Comparison of ENCODE assay signal across 23 cellular contexts in the genomic region with DNA sequence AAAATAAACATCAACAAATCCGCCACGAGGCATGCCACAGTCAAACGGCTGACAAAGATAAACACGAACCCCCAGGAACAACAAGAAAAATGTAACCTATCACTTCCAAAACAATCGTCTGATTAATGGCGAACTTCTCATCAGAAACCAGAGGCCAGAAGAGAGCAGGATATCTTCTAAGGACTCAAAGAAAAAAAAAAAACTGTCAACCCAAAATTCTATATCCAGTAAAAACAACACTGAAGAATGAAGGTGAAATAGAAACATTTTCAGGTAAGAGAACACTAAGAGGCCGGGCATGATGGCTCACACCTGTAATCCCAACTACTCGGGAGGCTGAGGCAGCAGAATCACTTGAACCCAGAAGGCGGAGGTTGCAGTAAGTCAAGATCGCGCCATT. TPM values are rescaled to one million over a fixed set of nuclear protein-coding genes. Genes with fewer than 3 reads are reported as not detected.
A peak's percentile ranks its signal among the peaks of the same experiment; 100 is the strongest.
DNase-seq lines count a peak whose midpoint lies in the region; ATAC-seq, FAIRE-seq and TF ChIP-seq lines count a peak whose summit lies in the region.
"Had no signal": no experiment of that assay in that cellular context is flagged by ENCODE, and none has a peak within 500 bp of the region (broad histone marks: within the 10 kb centered on the region; RNA-seq: fewer than 3 reads in every experiment).

No MANE protein-coding gene starts in this region.

- H3K9ac ChIP-seq in astrocyte (ENCODE audit: low read length): no peak overlapping the region

- no peak for FAIRE-seq in astrocyte (lab: Jason Lieb, UNC)
- FAIRE-seq: G401.6, GM12892, GM18507, HTR-8/SVneo had no signal

- peaks cover 9% of the 10 kb centered on the region for H3K79me2 ChIP-seq in astrocyte (ENCODE audit: insufficient read depth, low read length)

- peaks cover 2% of the 10 kb centered on the region for H3K27me3 Mint-ChIP-seq in astrocyte (ENCODE audit: low read depth, unreplicated experiment)
- no peaks in the 10 kb centered on the region for H3K27me3 Mint-ChIP-seq in endothelial cell (ENCODE audit: unreplicated experiment)
- H3K27me3 Mint-ChIP-seq in progenitor cell of endocrine pancreas: no peaks in the 10 kb centered on the region
- H3K27me3 Mint-ChIP-seq: CD4-positive, CD25-positive, alpha-beta regulatory T cell; CD8-positive, alpha-beta memory T cell had no signal

- no peak overlapping the region for H3K4me2 ChIP-seq in astrocyte (ENCODE audit: low read length)

- H3K4me3 ChIP-seq in HEK293 (ENCODE audit: low read depth, low read length) (no peak overlapping the region), astrocyte (ENCODE audit: insufficient read depth, low read depth, low read length) (no peak overlapping the region)

- no peak overlapping the region for H2AFZ ChIP-seq in astrocyte (ENCODE audit: low read depth, low read length)

- peaks cover 44% of the 10 kb centered on the region for H4K20me1 ChIP-seq in astrocyte (ENCODE audit: insufficient read depth, low read length)

- H3K4me1 ChIP-seq in HEK293 (ENCODE audit: control insufficient read depth, insufficient read depth, low read length) (no peaks in the 10 kb centered on the region), astrocyte (ENCODE audit: insufficient read depth, low read length) (no peaks in the 10 kb centered on the region)
- H3K4me1 ChIP-seq: BE2C had no signal

- H3K9me3 ChIP-seq in HEK293 (ENCODE audit: control insufficient read depth, insufficient read depth, low read depth, low read length): no peaks in the 10 kb centered on the region
- no peaks in the 10 kb centered on the region for H3K9me3 ChIP-seq in astrocyte (ENCODE audit: insufficient read depth, low read depth, low read length)
- H3K9me3 ChIP-seq: BE2C had no signal

- H3K9me3 Mint-ChIP-seq in astrocyte (ENCODE audit: unreplicated experiment): peaks cover 11% of the 10 kb centered on the region
- peaks cover 4% of the 10 kb centered on the region for H3K9me3 Mint-ChIP-seq in endothelial cell (ENCODE audit: unreplicated experiment)
- H3K9me3 Mint-ChIP-seq in progenitor cell of endocrine pancreas (ENCODE audit: low read depth): peaks cover 4% of the 10 kb centered on the region

- TF ChIP-seq CTCF in HEK293 (tag by site-specific recombination; IDR thresholded peaks at IDR 0.05) (no peak), astrocyte (IDR thresholded peaks at IDR 0.05; ENCODE audit: insufficient read depth, low read depth, low read length) (no peak), endothelial cell (IDR thresholded peaks at IDR 0.05; ENCODE audit: unreplicated experiment) (no peak), progenitor cell of endocrine pancreas (IDR thresholded peaks at IDR 0.05; ENCODE audit: unreplicated experiment) (no peak)

- POLR2A ChIA-PET in HEK293 (lab: Yijun Ruan, JAX): no interaction called here

- DNase-seq in astrocyte (ENCODE audit: low read depth) (no peak), endothelial cell (ENCODE audit: low spot score) (no peak), progenitor cell of endocrine pancreas (ENCODE audit: low spot score, unreplicated experiment) (no peak), UCSD-AML1 (lab: John Stamatoyannopoulos, UW; ENCODE audit: unreplicated experiment) (no peak), AG08395 (ENCODE audit: low spot score) (no peak)
- DNase-seq: BE2C; C1 segment of cervical spinal cord; CD4-positive, CD25-positive, alpha-beta regulatory T cell; CD8-positive, alpha-beta memory T cell; COR-L47; DMS 273 treated with DMSO at 0.1 percent for 48 hours; DMS53; GOT3; H7; IMR-90; KBM-7 had no signal

- H3K27me3 ChIP-seq in astrocyte (ENCODE audit: insufficient read depth, low read length): no peaks in the 10 kb centered on the region
- H3K27me3 ChIP-seq: BE2C had no signal

- ATAC-seq in GM19463 (IDR thresholded peaks at IDR 0.05; ENCODE audit: unreplicated experiment): no peak
- ATAC-seq: HCT116 had no signal

- H3K4me1 Mint-ChIP-seq in astrocyte (ENCODE audit: low read depth, unreplicated experiment): no peaks in the 10 kb centered on the region
- no peaks in the 10 kb centered on the region for H3K4me1 Mint-ChIP-seq in endothelial cell (ENCODE audit: unreplicated experiment)
- peaks cover 3% of the 10 kb centered on the region for H3K4me1 Mint-ChIP-seq in progenitor cell of endocrine pancreas (ENCODE audit: low read depth)

- H3K36me3 ChIP-seq in HEK293 (ENCODE audit: control insufficient read depth in 2 of 2, insufficient read depth in 1 of 2, low read length in 2 of 2): peaks cover 34 to 47% of the 10 kb centered on the region in 2 experiments; a peak in 2 of 3 replicates
- H3K36me3 ChIP-seq in astrocyte (ENCODE audit: insufficient read depth, low read length): peaks cover 12% of the 10 kb centered on the region
- H3K36me3 ChIP-seq: BE2C had no signal

- H3K27ac ChIP-seq in HEK293 (ENCODE audit: extremely low read depth, low read depth, low read length): no peak overlapping the region
- H3K27ac ChIP-seq in astrocyte (ENCODE audit: low read depth, low read length): no peak overlapping the region

- CTCF ChIA-PET in HEK293 (lab: Yijun Ruan, JAX): no interaction called here

- H3K27ac Mint-ChIP-seq in astrocyte (ENCODE audit: unreplicated experiment) (peak overlapping the region; percentile 41), endothelial cell (ENCODE audit: unreplicated experiment) (no peak overlapping the region), progenitor cell of endocrine pancreas (peak overlapping the region; percentile 45)
- H3K27ac Mint-ChIP-seq: CD4-positive, CD25-positive, alpha-beta regulatory T cell had no signal

- no peak overlapping the region for H3K4me3 Mint-ChIP-seq in astrocyte (ENCODE audit: unreplicated experiment)
- H3K4me3 Mint-ChIP-seq in endothelial cell (ENCODE audit: unreplicated experiment): peak overlapping the region; percentile 16
- no peak overlapping the region for H3K4me3 Mint-ChIP-seq in progenitor cell of endocrine pancreas (ENCODE audit: low read depth)
- H3K4me3 Mint-ChIP-seq: CD4-positive, CD25-positive, alpha-beta regulatory T cell had no signal

- H3K36me3 Mint-ChIP-seq in astrocyte (ENCODE audit: low read depth, unreplicated experiment) (peaks cover 46% of the 10 kb centered on the region), endothelial cell (ENCODE audit: low read depth, unreplicated experiment) (peaks cover 65% of the 10 kb centered on the region), progenitor cell of endocrine pancreas (ENCODE audit: insufficient read depth) (peaks cover 59% of the 10 kb centered on the region)

TF ChIP-seq in HEK293, 187 proteins besides CTCF, POLR2A, EP300 and RAD21:
- TF ChIP-seq ZBTB7A (tag by site-specific recombination; IDR thresholded peaks at IDR 0.05; ENCODE audit: low read depth): no peak
- no peak for TF ChIP-seq ZFHX2 (tag by site-specific recombination; conservative IDR thresholded peaks at IDR 0.05)
- TF ChIP-seq SETDB1 (IDR thresholded peaks at IDR 0.05; ENCODE audit: insufficient read length, low read length): peak; percentile 80
TF ChIP-seq in HEK293: peak in this region for 1.

RNA-seq across cellular contexts. Expression of a gene that starts 54.3 kb away (rescaled TPM):
- total RNA-seq in astrocyte: 7.0 and 8.2 TPM in 2 replicates
- total RNA-seq in endothelial cell (ENCODE audit: unreplicated experiment): 6.4 TPM
- 108 and 120 TPM in 2 replicates for total RNA-seq in progenitor cell of endocrine pancreas

Comparison
In these comparisons a context has a peak if more than half of its experiments do, and no peak if none do; other contexts are left out.
1. RNA of a gene that starts 54.3 kb away (total RNA-seq): 108 to 120 TPM in progenitor cell of endocrine pancreas; 7.0 to 8.2 TPM in astrocyte and 6.4 TPM in endothelial cell (single experiment); every median in the first group is over 10 times any median in the second.